Comparison of ENCODE assay signal across 17 cellular contexts in the genomic region with DNA sequence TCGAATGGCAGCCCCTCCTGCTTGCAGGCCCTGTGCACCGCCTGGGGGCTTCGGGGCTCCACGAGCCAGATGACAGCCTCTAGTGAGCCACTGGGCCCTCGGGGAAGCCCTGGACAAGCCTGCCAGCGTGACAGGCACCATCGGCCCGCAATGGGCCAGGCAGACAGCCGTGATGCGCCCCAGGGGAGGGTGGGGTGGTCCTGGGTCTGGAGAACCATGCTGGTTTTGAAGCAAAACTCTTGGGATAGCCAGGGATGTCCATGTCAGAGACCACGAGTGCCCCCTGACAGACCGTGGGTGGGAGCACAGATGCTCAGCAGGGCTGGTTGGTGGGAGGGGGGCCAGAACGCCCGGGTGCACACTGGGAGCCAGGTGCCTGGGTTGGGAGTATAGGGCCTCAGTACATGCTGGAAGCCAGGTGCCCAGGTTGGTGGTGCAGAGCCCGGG.
A peak's percentile ranks its signal among the peaks of the same experiment; 100 is the strongest.
DNase-seq lines count a peak whose midpoint lies in the region; ATAC-seq and TF ChIP-seq lines count a peak whose summit lies in the region.
"Had no signal": no experiment of that assay in that cellular context is flagged by ENCODE, and none has a peak within 500 bp of the region (broad histone marks: within the 10 kb centered on the region; RNA-seq: fewer than 3 reads in every experiment).

No MANE protein-coding gene starts in this region.

- H3K27ac Mint-ChIP-seq in central memory CD8-positive, alpha-beta T cell (ENCODE audit: low read depth), result peak overlapping the region; percentile 78
- H3K27ac Mint-ChIP-seq in MCF 10A (ENCODE audit: low read depth, unreplicated experiment), result no peak overlapping the region
- H3K27ac Mint-ChIP-seq: CD4-positive, alpha-beta T cell had no signal

- no peak for ATAC-seq in central memory CD8-positive, alpha-beta T cell (replicated peaks; ENCODE audit: extremely low read depth, poor library complexity, severe bottlenecking)
- no peak for ATAC-seq in GM19324 (IDR thresholded peaks at IDR 0.05; ENCODE audit: low FRiP score, unreplicated experiment)
- ATAC-seq: GM23338, HCT116 had no signal

- no TSS peak for BruUV-seq in MCF 10A (replicated peaks; lab: Mats Ljungman, UMichigan)

- no peak overlapping the region for H3K27ac ChIP-seq in BLaER1
- no peak overlapping the region for H3K27ac ChIP-seq in neuronal stem cell (replicated peaks; ENCODE audit: low read length)
- H3K27ac ChIP-seq: BLaER1 treated with 17β-estradiol and CSF1 and Interleukin-3, amounts not matched to agents 10 nM and 100 nM had no signal

- H3K79me1 ChIP-seq in neuronal stem cell (ENCODE audit: low read depth, low read length), result peaks cover 14% of the 10 kb centered on the region

- peak overlapping the region; percentile 80 for H3K18ac ChIP-seq in neuronal stem cell (ENCODE audit: low read length)

- peaks cover 10% of the 10 kb centered on the region for H3K36me3 Mint-ChIP-seq in central memory CD8-positive, alpha-beta T cell (ENCODE audit: insufficient read depth)
- no peaks in the 10 kb centered on the region for H3K36me3 Mint-ChIP-seq in MCF 10A (ENCODE audit: insufficient read depth, unreplicated experiment)

- H3K4me3 Mint-ChIP-seq in central memory CD8-positive, alpha-beta T cell, result no peak overlapping the region
- H3K4me3 Mint-ChIP-seq in MCF 10A (ENCODE audit: unreplicated experiment), result no peak overlapping the region
- H3K4me3 Mint-ChIP-seq: CD14-positive monocyte; CD4-positive, alpha-beta T cell; CD8-positive, alpha-beta memory T cell; GM23338; H9 had no signal

- no peak overlapping the region for H2BK12ac ChIP-seq in neuronal stem cell (ENCODE audit: low read length)

- CTCF ChIA-PET in MCF 10A (lab: Yijun Ruan, JAX), result no interaction called here

- peaks cover 21% of the 10 kb centered on the region; the same call in 1 of the 2 replicates for H3K36me3 ChIP-seq in BLaER1
- H3K36me3 ChIP-seq in neuronal stem cell (replicated peaks in 1 of 2; ENCODE audit: control insufficient read depth in 2 of 2, insufficient read depth in 2 of 2, low read length in 2 of 2), result no peaks in the 10 kb centered on the region

- no peak overlapping the region for H2BK5ac ChIP-seq in neuronal stem cell (ENCODE audit: low read length)

- H3K4ac ChIP-seq in neuronal stem cell (ENCODE audit: low read length), result no peak overlapping the region

- H3K9me3 ChIP-seq in BLaER1 (no peaks in the 10 kb centered on the region), neuronal stem cell (replicated peaks in 1 of 2; ENCODE audit: control insufficient read depth in 2 of 2, insufficient read depth in 1 of 2, low read depth in 1 of 2, low read length in 2 of 2) (no peaks in the 10 kb centered on the region)

- POLR2A ChIA-PET in MCF 10A (lab: Yijun Ruan, JAX), result no interaction called here

- no peak overlapping the region for H4K8ac ChIP-seq in neuronal stem cell (ENCODE audit: low read depth, low read length)

- H4K20me1 ChIP-seq in BLaER1, result peaks cover 98% of the 10 kb centered on the region

- H3K27me3 Mint-ChIP-seq in central memory CD8-positive, alpha-beta T cell, result no peaks in the 10 kb centered on the region
- H3K27me3 Mint-ChIP-seq in MCF 10A (ENCODE audit: insufficient read depth, unreplicated experiment), result no peaks in the 10 kb centered on the region
- H3K27me3 Mint-ChIP-seq: CD4-positive, alpha-beta T cell; CD8-positive, alpha-beta memory T cell had no signal

- H3K4me1 Mint-ChIP-seq in central memory CD8-positive, alpha-beta T cell, result peaks cover 36% of the 10 kb centered on the region
- no peaks in the 10 kb centered on the region for H3K4me1 Mint-ChIP-seq in MCF 10A (ENCODE audit: insufficient read depth, unreplicated experiment)
- H3K4me1 Mint-ChIP-seq: CD14-positive monocyte had no signal

- no peak overlapping the region for H4K91ac ChIP-seq in neuronal stem cell (ENCODE audit: low read depth, low read length, poor library complexity)

- peak overlapping the region; percentile 65 for H3K23ac ChIP-seq in neuronal stem cell (ENCODE audit: low read depth, low read length, poor library complexity)

- peak overlapping the region; percentile 1 for H3K14ac ChIP-seq in neuronal stem cell (ENCODE audit: low read length)

- intact Hi-C loops in MCF 10A (cut with micrococcal nuclease), result no loop called here

- H3K9ac ChIP-seq in BLaER1 (no peak overlapping the region), neuronal stem cell (ENCODE audit: low read depth, low read length, poor library complexity) (no peak overlapping the region)

- DNase-seq in central memory CD8-positive, alpha-beta T cell (ENCODE audit: low spot score in 2 of 2), result no peak
- DNase-seq in neuronal stem cell (ENCODE audit: low spot score) (no peak), MCF 10A (ENCODE audit: unreplicated experiment) (no peak), hypothalamus (lab: John Stamatoyannopoulos, UW) (no peak)
- DNase-seq: CD4-positive, alpha-beta T cell; CD8-positive, alpha-beta memory T cell; DMS 273 treated with DMSO at 0.1 percent for 48 hours; DMS79; EL; GF-D8; H9 had no signal

- peak overlapping the region; percentile 68 for H2AK5ac ChIP-seq in neuronal stem cell (ENCODE audit: low read depth, low read length)

- H2BK15ac ChIP-seq in neuronal stem cell (ENCODE audit: low read length), result no peak overlapping the region

- no CpG with 5 or more reads among the region's 15 CpGs for WGBS in neuronal stem cell (ENCODE audit: extremely low coverage in 2 of 2, insufficient read length in 2 of 2, insufficient replicate concordance in 1 of 2), 2 donors

- H3K4me3 ChIP-seq in BLaER1 (no peak overlapping the region), neuronal stem cell (ENCODE audit: low read length in 2 of 2) (no peak overlapping the region)
- H3K4me3 ChIP-seq: BLaER1 treated with 17β-estradiol and CSF1 and Interleukin-3, amounts not matched to agents 10 nM and 100 nM; GM23338 had no signal

- peak overlapping the region; percentile 88 for H3K4me2 ChIP-seq in BLaER1
- H3K4me2 ChIP-seq in neuronal stem cell (ENCODE audit: insufficient read depth, low read length, poor library complexity, severe bottlenecking), result no peak overlapping the region
- H3K4me2 ChIP-seq: GM23338 had no signal

- no peak for TF ChIP-seq CTCF in MCF 10A (IDR thresholded peaks at IDR 0.05; ENCODE audit: unreplicated experiment)

- peaks cover 63% of the 10 kb centered on the region for H3K4me1 ChIP-seq in BLaER1
- peaks cover 12 to 15% of the 10 kb centered on the region in 2 donors for H3K4me1 ChIP-seq in neuronal stem cell (ENCODE audit: control insufficient read depth in 2 of 2, insufficient read depth in 1 of 2, low read depth in 1 of 2, low read length in 2 of 2)

- H3K27me3 ChIP-seq in BLaER1, result peaks cover 8% of the 10 kb centered on the region
- no peaks in the 10 kb centered on the region for H3K27me3 ChIP-seq in neuronal stem cell (ENCODE audit: control insufficient read depth in 3 of 3, insufficient read depth in 3 of 3, low read depth in 1 of 3, low read length in 3 of 3)

- no peaks in the 10 kb centered on the region for H3K9me3 Mint-ChIP-seq in central memory CD8-positive, alpha-beta T cell
- no peaks in the 10 kb centered on the region for H3K9me3 Mint-ChIP-seq in MCF 10A (ENCODE audit: unreplicated experiment)
- H3K9me3 Mint-ChIP-seq: CD4-positive, alpha-beta T cell; CD8-positive, alpha-beta memory T cell had no signal

- H2AFZ ChIP-seq in neuronal stem cell (ENCODE audit: low read length), result no peak overlapping the region
- H2AFZ ChIP-seq: GM23338 had no signal

- peak overlapping the region; percentile 72 for H2BK120ac ChIP-seq in neuronal stem cell (ENCODE audit: low read depth, low read length)
